ENCODE assay signal across 11 cellular contexts in the genomic region with DNA sequence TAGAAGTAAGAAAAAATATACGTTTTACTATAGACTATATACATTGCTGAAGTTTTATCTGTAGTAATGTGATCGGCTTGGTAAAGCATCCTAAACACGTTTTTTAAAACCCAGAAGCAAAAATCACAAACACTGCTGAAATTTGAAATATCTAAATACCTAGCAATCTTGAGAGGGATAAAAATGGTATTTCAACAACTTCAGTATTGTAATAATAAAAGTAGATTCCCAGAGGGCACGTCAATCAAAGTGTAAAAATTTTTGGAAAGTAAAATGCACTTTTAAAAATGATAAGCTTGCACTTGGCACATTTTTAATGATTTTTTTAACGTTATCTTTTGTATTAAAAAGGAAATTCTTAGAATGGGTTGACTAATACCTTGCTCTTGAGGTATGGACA. TPM values are rescaled to one million over a fixed set of nuclear protein-coding genes. Genes with fewer than 3 reads are reported as not detected.
DNase-seq lines count a peak whose midpoint lies in the region; ATAC-seq and TF ChIP-seq lines count a peak whose summit lies in the region.
"Had no signal": no experiment of that assay in that cellular context is flagged by ENCODE, and none has a peak within 500 bp of the region (broad histone marks: within the 10 kb centered on the region; RNA-seq: fewer than 3 reads in every experiment).

No MANE protein-coding gene starts in this region.

- H3K36me3 ChIP-seq in SU-DHL-6 (ENCODE audit: low read length) (no peaks in the 10 kb centered on the region), gastroesophageal sphincter (no peaks in the 10 kb centered on the region), skeletal muscle tissue (ENCODE audit: control insufficient read depth in 3 of 3, insufficient read depth in 3 of 3, low read length in 3 of 3) (peaks cover 0 to 2% (median 0%) of the 10 kb centered on the region in 3 donors), body of pancreas (replicated peaks in 1 of 2; ENCODE audit: insufficient read depth in 1 of 2, low read depth in 2 of 2) (no peaks in the 10 kb centered on the region)

- peak overlapping the region; percentile 44 for H2AFZ ChIP-seq in SU-DHL-6 (ENCODE audit: low read depth, low read length, severe bottlenecking)

- WGBS in gastroesophageal sphincter (ENCODE audit: low coverage in 1 of 2), 2 donors, result 55 to 68% methylated on average over 5 of the region's 5 CpGs
- WGBS in body of pancreas, 2 donors, result 24 to 34% methylated on average over 5 of the region's 5 CpGs
- 43 to 46% methylated on average over 5 of the region's 5 CpGs for WGBS in lower leg skin, 2 donors

- H3K4me3 Mint-ChIP-seq in activated CD4-positive, alpha-beta T cell treated with anti-CD3 and anti-CD28 coated beads, Interleukin-2, amount 10 ng/mL, durations not matched to agents 24 days and 14 days, result peak overlapping the region; percentile 92

- no peak overlapping the region for H3K27ac ChIP-seq in SU-DHL-6 (ENCODE audit: low read depth, low read length)
- H3K27ac ChIP-seq in gastroesophageal sphincter, result peak overlapping the region in 3 of 4 donors; percentile 98 to 100 (median 100)
- peak overlapping the region; percentile 100 for H3K27ac ChIP-seq in skeletal muscle tissue (ENCODE audit: low read depth, low read length)
- no peak overlapping the region for H3K27ac ChIP-seq in body of pancreas

- no peaks in the 10 kb centered on the region for H3K9me3 Mint-ChIP-seq in activated CD4-positive, alpha-beta T cell treated with anti-CD3 and anti-CD28 coated beads, Interleukin-2, amount 10 ng/mL, durations not matched to agents 24 days and 14 days

- H3F3A ChIP-seq in SU-DHL-6 (ENCODE audit: insufficient read depth), result peaks cover 36% of the 10 kb centered on the region

- intact Hi-C loops in activated CD4-positive, alpha-beta T cell treated with anti-CD3 and anti-CD28 coated beads, Interleukin-2, amount 10 ng/mL, durations not matched to agents 24 days and 14 days (cut with micrococcal nuclease), result loop anchor here (1.0 to 5.0 kb wide), 3 partner anchors 89 to 265 kb away; partner anchors contain the start of gene POLR1B
- intact Hi-C loops in body of pancreas (cut with DNase I) (no loop called here), lower leg skin (cut with DNase I; ENCODE audit: low total_unique reads) (no loop called here)

- H3K36me3 Mint-ChIP-seq in activated CD4-positive, alpha-beta T cell treated with anti-CD3 and anti-CD28 coated beads, Interleukin-2, amount 10 ng/mL, durations not matched to agents 24 days and 14 days (ENCODE audit: low read depth), result peaks cover 2% of the 10 kb centered on the region

- H4K20me1 ChIP-seq in SU-DHL-6 (ENCODE audit: low read depth, low read length), result no peaks in the 10 kb centered on the region

- DNase-seq in activated CD4-positive, alpha-beta T cell treated with anti-CD3 and anti-CD28 coated beads, Interleukin-2, amount 10 ng/mL, durations not matched to agents 24 days and 14 days, result no peak
- DNase-seq in activated CD4-positive, alpha-beta T cell treated with anti-CD3 and anti-CD28 coated beads, Interleukin-2, amount 50 U/mL, for 48 hours, result no peak
- no peak for DNase-seq in body of pancreas
- DNase-seq in lower leg skin (ENCODE audit: low spot score in 2 of 2), result no peak
- DNase-seq: ACHN, hippocampal formation, NCI-H226 had no signal

- peak overlapping the region; percentile 100 for H3K9ac ChIP-seq in SU-DHL-6 (ENCODE audit: low read length)
- peak overlapping the region in 2 of 3 donors; percentile 74 to 84 for H3K9ac ChIP-seq in skeletal muscle tissue (ENCODE audit: low read depth in 1 of 3, low read length in 3 of 3)

- H3K27ac Mint-ChIP-seq in activated CD4-positive, alpha-beta T cell treated with anti-CD3 and anti-CD28 coated beads, Interleukin-2, amount 10 ng/mL, durations not matched to agents 24 days and 14 days, result no peak overlapping the region

- TF ChIP-seq CTCF in SU-DHL-6 (IDR thresholded peaks at IDR 0.05; ENCODE audit: insufficient read depth, low read length, poor library complexity, severe bottlenecking), result no peak
- no peak for TF ChIP-seq CTCF in gastroesophageal sphincter (IDR thresholded peaks at IDR 0.05)
- no peak for TF ChIP-seq CTCF in body of pancreas (IDR thresholded peaks at IDR 0.05)
- no peak for TF ChIP-seq CTCF in lower leg skin (IDR thresholded peaks at IDR 0.05)

- TF ChIP-seq EP300 in gastroesophageal sphincter (IDR thresholded peaks at IDR 0.05), result no peak

- no peaks in the 10 kb centered on the region for H3K27me3 ChIP-seq in SU-DHL-6 (ENCODE audit: low read length)
- H3K27me3 ChIP-seq in gastroesophageal sphincter, result no peaks in the 10 kb centered on the region
- no peaks in the 10 kb centered on the region for H3K27me3 ChIP-seq in skeletal muscle tissue (ENCODE audit: control insufficient read depth in 3 of 3, insufficient read depth in 3 of 3, low read length in 3 of 3)
- H3K27me3 ChIP-seq in body of pancreas, result no peaks in the 10 kb centered on the region

- peak overlapping the region; percentile 89 for H3K4me2 ChIP-seq in SU-DHL-6 (ENCODE audit: low read depth, low read length, poor library complexity, severe bottlenecking)

- no peaks in the 10 kb centered on the region for H3K9me2 ChIP-seq in SU-DHL-6 (replicated peaks; ENCODE audit: insufficient read depth, low read length)

- peaks cover 8% of the 10 kb centered on the region for H3K4me1 Mint-ChIP-seq in activated CD4-positive, alpha-beta T cell treated with anti-CD3 and anti-CD28 coated beads, Interleukin-2, amount 10 ng/mL, durations not matched to agents 24 days and 14 days

- TF ChIP-seq POLR2A in gastroesophageal sphincter (IDR thresholded peaks at IDR 0.05) (no peak), body of pancreas (IDR thresholded peaks at IDR 0.05) (no peak), lower leg skin (IDR thresholded peaks at IDR 0.05) (no peak)

- H3K4me1 ChIP-seq in gastroesophageal sphincter, result peaks cover 0 to 20% (median 0%) of the 10 kb centered on the region in 3 donors
- peaks cover 0 to 5% (median 0%) of the 10 kb centered on the region in 3 donors for H3K4me1 ChIP-seq in skeletal muscle tissue (ENCODE audit: control insufficient read depth in 3 of 3, insufficient read depth in 3 of 3, low read length in 3 of 3)
- H3K4me1 ChIP-seq in body of pancreas, result peaks cover 10% of the 10 kb centered on the region

- H3K4me3 ChIP-seq in SU-DHL-6 (ENCODE audit: insufficient read depth, low read length, poor library complexity, severe bottlenecking), result peak overlapping the region; percentile 83
- H3K4me3 ChIP-seq in gastroesophageal sphincter, result peak overlapping the region; percentile 64 to 89
- peak overlapping the region in 1 of 3 donors; percentile 81 for H3K4me3 ChIP-seq in skeletal muscle tissue (ENCODE audit: low read length in 3 of 3)
- no peak overlapping the region for H3K4me3 ChIP-seq in body of pancreas
- no peak overlapping the region for H3K4me3 ChIP-seq in lower leg skin (ENCODE audit: low read depth, poor library complexity, severe bottlenecking)

- H3K27me3 Mint-ChIP-seq in activated CD4-positive, alpha-beta T cell treated with anti-CD3 and anti-CD28 coated beads, Interleukin-2, amount 10 ng/mL, durations not matched to agents 24 days and 14 days, result no peaks in the 10 kb centered on the region

- H3K9me3 ChIP-seq in SU-DHL-6 (ENCODE audit: insufficient read depth, low read length) (no peaks in the 10 kb centered on the region), gastroesophageal sphincter (no peaks in the 10 kb centered on the region), skeletal muscle tissue (ENCODE audit: control insufficient read depth in 3 of 3, low read length in 3 of 3) (no peaks in the 10 kb centered on the region), body of pancreas (no peaks in the 10 kb centered on the region)

- ATAC-seq in gastroesophageal sphincter (no peak), body of pancreas (no peak), GM21528 (IDR thresholded peaks at IDR 0.05; ENCODE audit: low FRiP score, unreplicated experiment) (no peak)

- H3K79me2 ChIP-seq in SU-DHL-6 (ENCODE audit: insufficient read depth, low read length), result no peaks in the 10 kb centered on the region

RNA-seq across cellular contexts. Expression of gene ZC3H6, which starts 1.6 kb away (rescaled TPM):
- total RNA-seq in activated CD4-positive, alpha-beta T cell treated with anti-CD3 and anti-CD28 coated beads, Interleukin-2, amount 10 ng/mL, durations not matched to agents 24 days and 14 days, result 4.9 and 6.2 TPM in 2 replicates
- total RNA-seq in gastroesophageal sphincter (10 to 100 TPM; 13.7 to 30.7 (median 17.3) TPM), skeletal muscle tissue (4.7 TPM), body of pancreas (1 to 10 TPM; 4.0 to 7.0 TPM), lower leg skin (10 to 100 TPM in 3 of 4 donors, 1 to 10 TPM in 1; 9.7 to 24.4 (median 12.6) TPM)

RNA-seq across cellular contexts. Expression of gene ZC3H8, which starts 22.1 kb away (rescaled TPM):
- total RNA-seq in activated CD4-positive, alpha-beta T cell treated with anti-CD3 and anti-CD28 coated beads, Interleukin-2, amount 10 ng/mL, durations not matched to agents 24 days and 14 days, result 34.5 and 41.4 TPM in 2 replicates
- 10 to 100 TPM in 2 of 4 donors, 1 to 10 TPM in 2; 3.4 to 14.3 (median 8.5) TPM for total RNA-seq in gastroesophageal sphincter
- total RNA-seq in skeletal muscle tissue, result 10.4 TPM
- 10 to 100 TPM; 14.3 to 45.8 TPM for total RNA-seq in body of pancreas
- 10 to 100 TPM in 2 of 4 donors, 1 to 10 TPM in 2; 7.9 to 41.0 (median 12.4) TPM for total RNA-seq in lower leg skin

Comparison
In these comparisons a context has a peak if more than half of its experiments do, and no peak if none do; other contexts are left out.
1. H3K27ac ChIP-seq: peak in gastroesophageal sphincter (3 of 4) and skeletal muscle tissue (single experiment); none in SU-DHL-6 (single experiment) and body of pancreas (0 of 4).
2. H3K4me3 ChIP-seq: peak in SU-DHL-6 (single experiment) and gastroesophageal sphincter (2 of 2); none in body of pancreas (0 of 2) and lower leg skin (single experiment).